In genomic region chr7:32511791-32512190, GRCh38 we compare ENCODE assay signal across 20 cellular contexts. TPM values are rescaled to one million over a fixed set of nuclear protein-coding genes. Genes with fewer than 3 reads are reported as not detected.
DNase-seq lines count a peak whose midpoint lies in the region; ATAC-seq lines count a peak whose summit lies in the region.
"Had no signal": no experiment of that assay in that cellular context is flagged by ENCODE, and none has a peak within 500 bp of the region (broad histone marks: within the 10 kb centered on the region; RNA-seq: fewer than 3 reads in every experiment).

No MANE protein-coding gene starts in this region.

- peaks cover 2% of the 10 kb centered on the region for H3K36me3 Mint-ChIP-seq in central memory CD8-positive, alpha-beta T cell (ENCODE audit: insufficient read depth)
- peaks cover 0 to 29% (median under 1%) of the 10 kb centered on the region in 3 donors for H3K36me3 Mint-ChIP-seq in naive thymus-derived CD8-positive, alpha-beta T cell

- peak overlapping the region; percentile 35 for H3K27ac Mint-ChIP-seq in central memory CD8-positive, alpha-beta T cell (ENCODE audit: low read depth)
- peak overlapping the region in 7 of 10 donors; percentile 15 to 86 (median 72) for H3K27ac Mint-ChIP-seq in naive thymus-derived CD8-positive, alpha-beta T cell
- H3K27ac Mint-ChIP-seq: activated T-helper 2 cell treated with anti-CD3 and anti-CD28 coated beads, Interferon-gamma antibody, Interleukin-2, Interleukin-4, amounts not matched to agents 10 μg/mL and 5 μg/mL and 100 μg/mL, durations not matched to agents 14 hours and 24 hours and 36 hours had no signal

- peak; percentile 28 for DNase-seq in EH (ENCODE audit: low read depth)
- peak; percentile 93 for DNase-seq in NCI-H226
- no peak for DNase-seq in central memory CD8-positive, alpha-beta T cell (ENCODE audit: low spot score in 2 of 2)
- DNase-seq in naive thymus-derived CD8-positive, alpha-beta T cell, result no peak
- no peak for DNase-seq in OCI-M1 (lab: John Stamatoyannopoulos, UW)
- no peak for DNase-seq in activated effector memory CD4-positive, alpha-beta T cell treated with anti-CD3 and anti-CD28 coated beads, Interleukin-2, amount 50 U/mL, for 16 hours
- DNase-seq in NCI-H146 treated with DMSO at 0.1 percent for 48 hours (lab: John Stamatoyannopoulos, UW; ENCODE audit: unreplicated experiment), result no peak
- DNase-seq: AML-193; effector CD8-positive, alpha-beta T cell; heart left ventricle; left ventricle myocardium superior; mucosa of descending colon; NCI-H2107; NCI-H510A; stimulated activated CD4-positive, alpha-beta T cell treated with anti-CD3 and anti-CD28 coated beads, Interleukin-4, amount 100 ng/mL, for 24 hours; upper lobe of right lung had no signal

- H3K27me3 Mint-ChIP-seq in central memory CD8-positive, alpha-beta T cell, result no peaks in the 10 kb centered on the region
- H3K27me3 Mint-ChIP-seq in naive thymus-derived CD8-positive, alpha-beta T cell, result no peaks in the 10 kb centered on the region

- H3K9me3 Mint-ChIP-seq in central memory CD8-positive, alpha-beta T cell, result no peaks in the 10 kb centered on the region
- H3K9me3 Mint-ChIP-seq in naive thymus-derived CD8-positive, alpha-beta T cell, result no peaks in the 10 kb centered on the region

- ATAC-seq in central memory CD8-positive, alpha-beta T cell (replicated peaks; ENCODE audit: extremely low read depth, poor library complexity, severe bottlenecking), result no peak
- no peak for ATAC-seq in naive thymus-derived CD8-positive, alpha-beta T cell
- ATAC-seq: activated CD4-positive, CD25-positive, alpha-beta regulatory T cell treated with anti-CD3 and anti-CD28 coated beads, Interleukin-2, amount 50 U/mL, for 24 hours; heart left ventricle; HepG2; left ventricle myocardium superior; mucosa of descending colon; SK-N-SH treated with all-trans-retinoic acid at 6 μM for 48 hours; upper lobe of right lung had no signal

- POLR2A ChIA-PET in naive thymus-derived CD8-positive, alpha-beta T cell (lab: Charles Lee), result no interaction called here

- peaks cover 84% of the 10 kb centered on the region for H3K4me1 Mint-ChIP-seq in central memory CD8-positive, alpha-beta T cell
- peaks cover 49 to 94% (median 92%) of the 10 kb centered on the region in 4 donors for H3K4me1 Mint-ChIP-seq in naive thymus-derived CD8-positive, alpha-beta T cell

- H3K4me3 Mint-ChIP-seq in central memory CD8-positive, alpha-beta T cell, result no peak overlapping the region
- peak overlapping the region in 3 of 10 donors; percentile 5 to 61 (median 6) for H3K4me3 Mint-ChIP-seq in naive thymus-derived CD8-positive, alpha-beta T cell

RNA-seq across cellular contexts. Expression of gene AVL9, which starts 16.5 kb away (rescaled TPM):
- 10 to 100 TPM; 44.5 to 45.3 TPM for total RNA-seq in naive thymus-derived CD8-positive, alpha-beta T cell
- 10 to 100 TPM; 10.4 to 13.4 (median 12.5) TPM for polyA plus RNA-seq in naive thymus-derived CD8-positive, alpha-beta T cell

RNA-seq across cellular contexts. Expression of gene LSM5, which starts 21.6 kb away (rescaled TPM):
- total RNA-seq in naive thymus-derived CD8-positive, alpha-beta T cell, result 10 to 100 TPM; 45.9 to 56.9 TPM
- 100 to 1,000 TPM; 141 to 179 (median 174) TPM for polyA plus RNA-seq in naive thymus-derived CD8-positive, alpha-beta T cell

Comparison
In these comparisons a context has a peak if more than half of its experiments do, and no peak if none do; other contexts are left out.
1. DNase-seq: peak in EH (single experiment) and NCI-H226 (single experiment); none in central memory CD8-positive, alpha-beta T cell (0 of 2), naive thymus-derived CD8-positive, alpha-beta T cell (0 of 10), OCI-M1 (single experiment), activated effector memory CD4-positive, alpha-beta T cell treated with anti-CD3 and anti-CD28 coated beads, Interleukin-2, amount 50 U/mL, for 16 hours (single experiment) and NCI-H146 treated with DMSO at 0.1 percent for 48 hours (single experiment).